1 cellular context compared by ENCODE assay signal in the genomic region with DNA sequence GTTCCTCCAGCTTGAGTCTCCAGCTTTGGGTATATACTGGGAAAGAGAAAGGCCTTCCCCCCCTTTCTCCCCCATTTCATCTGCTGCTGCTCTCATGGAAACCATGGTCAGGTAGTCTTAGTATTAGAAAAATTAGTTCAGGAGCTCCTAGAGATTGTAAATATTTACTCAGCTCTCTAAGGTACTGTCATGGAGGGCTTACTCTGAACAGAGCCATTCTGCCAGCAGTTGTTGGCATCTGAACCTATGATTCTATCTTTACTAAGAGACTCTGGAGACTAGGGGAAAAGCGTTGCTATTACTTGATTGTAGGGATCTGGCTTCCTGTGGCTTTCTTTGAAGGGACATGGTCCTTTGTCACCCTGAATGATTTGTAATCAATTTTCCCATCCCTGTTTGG.
TF ChIP-seq lines count a peak whose summit lies in the region.

No MANE protein-coding gene starts in this region.

TF ChIP-seq in GM12878, 131 proteins besides CTCF, POLR2A, EP300 and RAD21:
- no peak for TF ChIP-seq JUND (IDR thresholded peaks at IDR 0.05; ENCODE audit: low read depth, low read length)
- TF ChIP-seq, protein P1, sequence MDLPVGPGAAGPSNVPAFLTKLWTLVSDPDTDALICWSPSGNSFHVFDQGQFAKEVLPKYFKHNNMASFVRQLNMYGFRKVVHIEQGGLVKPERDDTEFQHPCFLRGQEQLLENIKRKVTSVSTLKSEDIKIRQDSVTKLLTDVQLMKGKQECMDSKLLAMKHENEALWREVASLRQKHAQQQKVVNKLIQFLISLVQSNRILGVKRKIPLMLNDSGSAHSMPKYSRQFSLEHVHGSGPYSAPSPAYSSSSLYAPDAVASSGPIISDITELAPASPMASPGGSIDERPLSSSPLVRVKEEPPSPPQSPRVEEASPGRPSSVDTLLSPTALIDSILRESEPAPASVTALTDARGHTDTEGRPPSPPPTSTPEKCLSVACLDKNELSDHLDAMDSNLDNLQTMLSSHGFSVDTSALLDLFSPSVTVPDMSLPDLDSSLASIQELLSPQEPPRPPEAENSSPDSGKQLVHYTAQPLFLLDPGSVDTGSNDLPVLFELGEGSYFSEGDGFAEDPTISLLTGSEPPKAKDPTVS (IDR thresholded peaks at IDR 0.05; ENCODE audit: low read depth, low read length) = no peak
- no peak for TF ChIP-seq EZH2 (IDR thresholded peaks at IDR 0.05; ENCODE audit: borderline replicate concordance, control insufficient read depth, low read depth, low read length)
